ENCODE assay signal across 1 cellular context in genomic region chr1:16367258-16367967, GRCh38.
TF ChIP-seq lines count a peak whose summit lies in the region.

No MANE protein-coding gene starts in this region.

TF ChIP-seq in K562, 482 proteins besides CTCF, POLR2A, EP300 and RAD21 (continued from another document and continues in another):
- TF ChIP-seq, protein P1, sequence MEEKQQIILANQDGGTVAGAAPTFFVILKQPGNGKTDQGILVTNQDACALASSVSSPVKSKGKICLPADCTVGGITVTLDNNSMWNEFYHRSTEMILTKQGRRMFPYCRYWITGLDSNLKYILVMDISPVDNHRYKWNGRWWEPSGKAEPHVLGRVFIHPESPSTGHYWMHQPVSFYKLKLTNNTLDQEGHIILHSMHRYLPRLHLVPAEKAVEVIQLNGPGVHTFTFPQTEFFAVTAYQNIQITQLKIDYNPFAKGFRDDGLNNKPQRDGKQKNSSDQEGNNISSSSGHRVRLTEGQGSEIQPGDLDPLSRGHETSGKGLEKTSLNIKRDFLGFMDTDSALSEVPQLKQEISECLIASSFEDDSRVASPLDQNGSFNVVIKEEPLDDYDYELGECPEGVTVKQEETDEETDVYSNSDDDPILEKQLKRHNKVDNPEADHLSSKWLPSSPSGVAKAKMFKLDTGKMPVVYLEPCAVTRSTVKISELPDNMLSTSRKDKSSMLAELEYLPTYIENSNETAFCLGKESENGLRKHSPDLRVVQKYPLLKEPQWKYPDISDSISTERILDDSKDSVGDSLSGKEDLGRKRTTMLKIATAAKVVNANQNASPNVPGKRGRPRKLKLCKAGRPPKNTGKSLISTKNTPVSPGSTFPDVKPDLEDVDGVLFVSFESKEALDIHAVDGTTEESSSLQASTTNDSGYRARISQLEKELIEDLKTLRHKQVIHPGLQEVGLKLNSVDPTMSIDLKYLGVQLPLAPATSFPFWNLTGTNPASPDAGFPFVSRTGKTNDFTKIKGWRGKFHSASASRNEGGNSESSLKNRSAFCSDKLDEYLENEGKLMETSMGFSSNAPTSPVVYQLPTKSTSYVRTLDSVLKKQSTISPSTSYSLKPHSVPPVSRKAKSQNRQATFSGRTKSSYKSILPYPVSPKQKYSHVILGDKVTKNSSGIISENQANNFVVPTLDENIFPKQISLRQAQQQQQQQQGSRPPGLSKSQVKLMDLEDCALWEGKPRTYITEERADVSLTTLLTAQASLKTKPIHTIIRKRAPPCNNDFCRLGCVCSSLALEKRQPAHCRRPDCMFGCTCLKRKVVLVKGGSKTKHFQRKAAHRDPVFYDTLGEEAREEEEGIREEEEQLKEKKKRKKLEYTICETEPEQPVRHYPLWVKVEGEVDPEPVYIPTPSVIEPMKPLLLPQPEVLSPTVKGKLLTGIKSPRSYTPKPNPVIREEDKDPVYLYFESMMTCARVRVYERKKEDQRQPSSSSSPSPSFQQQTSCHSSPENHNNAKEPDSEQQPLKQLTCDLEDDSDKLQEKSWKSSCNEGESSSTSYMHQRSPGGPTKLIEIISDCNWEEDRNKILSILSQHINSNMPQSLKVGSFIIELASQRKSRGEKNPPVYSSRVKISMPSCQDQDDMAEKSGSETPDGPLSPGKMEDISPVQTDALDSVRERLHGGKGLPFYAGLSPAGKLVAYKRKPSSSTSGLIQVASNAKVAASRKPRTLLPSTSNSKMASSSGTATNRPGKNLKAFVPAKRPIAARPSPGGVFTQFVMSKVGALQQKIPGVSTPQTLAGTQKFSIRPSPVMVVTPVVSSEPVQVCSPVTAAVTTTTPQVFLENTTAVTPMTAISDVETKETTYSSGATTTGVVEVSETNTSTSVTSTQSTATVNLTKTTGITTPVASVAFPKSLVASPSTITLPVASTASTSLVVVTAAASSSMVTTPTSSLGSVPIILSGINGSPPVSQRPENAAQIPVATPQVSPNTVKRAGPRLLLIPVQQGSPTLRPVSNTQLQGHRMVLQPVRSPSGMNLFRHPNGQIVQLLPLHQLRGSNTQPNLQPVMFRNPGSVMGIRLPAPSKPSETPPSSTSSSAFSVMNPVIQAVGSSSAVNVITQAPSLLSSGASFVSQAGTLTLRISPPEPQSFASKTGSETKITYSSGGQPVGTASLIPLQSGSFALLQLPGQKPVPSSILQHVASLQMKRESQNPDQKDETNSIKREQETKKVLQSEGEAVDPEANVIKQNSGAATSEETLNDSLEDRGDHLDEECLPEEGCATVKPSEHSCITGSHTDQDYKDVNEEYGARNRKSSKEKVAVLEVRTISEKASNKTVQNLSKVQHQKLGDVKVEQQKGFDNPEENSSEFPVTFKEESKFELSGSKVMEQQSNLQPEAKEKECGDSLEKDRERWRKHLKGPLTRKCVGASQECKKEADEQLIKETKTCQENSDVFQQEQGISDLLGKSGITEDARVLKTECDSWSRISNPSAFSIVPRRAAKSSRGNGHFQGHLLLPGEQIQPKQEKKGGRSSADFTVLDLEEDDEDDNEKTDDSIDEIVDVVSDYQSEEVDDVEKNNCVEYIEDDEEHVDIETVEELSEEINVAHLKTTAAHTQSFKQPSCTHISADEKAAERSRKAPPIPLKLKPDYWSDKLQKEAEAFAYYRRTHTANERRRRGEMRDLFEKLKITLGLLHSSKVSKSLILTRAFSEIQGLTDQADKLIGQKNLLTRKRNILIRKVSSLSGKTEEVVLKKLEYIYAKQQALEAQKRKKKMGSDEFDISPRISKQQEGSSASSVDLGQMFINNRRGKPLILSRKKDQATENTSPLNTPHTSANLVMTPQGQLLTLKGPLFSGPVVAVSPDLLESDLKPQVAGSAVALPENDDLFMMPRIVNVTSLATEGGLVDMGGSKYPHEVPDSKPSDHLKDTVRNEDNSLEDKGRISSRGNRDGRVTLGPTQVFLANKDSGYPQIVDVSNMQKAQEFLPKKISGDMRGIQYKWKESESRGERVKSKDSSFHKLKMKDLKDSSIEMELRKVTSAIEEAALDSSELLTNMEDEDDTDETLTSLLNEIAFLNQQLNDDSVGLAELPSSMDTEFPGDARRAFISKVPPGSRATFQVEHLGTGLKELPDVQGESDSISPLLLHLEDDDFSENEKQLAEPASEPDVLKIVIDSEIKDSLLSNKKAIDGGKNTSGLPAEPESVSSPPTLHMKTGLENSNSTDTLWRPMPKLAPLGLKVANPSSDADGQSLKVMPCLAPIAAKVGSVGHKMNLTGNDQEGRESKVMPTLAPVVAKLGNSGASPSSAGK (IDR thresholded peaks at IDR 0.05), result peak; percentile 50; the same call in 1 of the 2 replicates
- no peak for TF ChIP-seq MEF2A (IDR thresholded peaks at IDR 0.05; ENCODE audit: control insufficient read depth, low read depth, low read length)
- no peak for TF ChIP-seq KLF16 (IDR thresholded peaks at IDR 0.05)
- no peak; the same call in 1 of the 2 replicates for TF ChIP-seq JUN (IDR thresholded peaks at IDR 0.05; ENCODE audit: borderline replicate concordance, low read depth, low read length)
- TF ChIP-seq JUN (CRISPR knock-in tag; IDR thresholded peaks at IDR 0.05; ENCODE audit: borderline replicate concordance), result peak; percentile 89; the same call in 1 of the 2 replicates
- no peak for TF ChIP-seq BMI1 (IDR thresholded peaks at IDR 0.05; ENCODE audit: low read length)
- peak; percentile 85 for TF ChIP-seq POLR2AphosphoS5 (IDR thresholded peaks at IDR 0.05; ENCODE audit: control insufficient read depth, insufficient read depth, low read depth, low read length)
- TF ChIP-seq, protein P2, sequence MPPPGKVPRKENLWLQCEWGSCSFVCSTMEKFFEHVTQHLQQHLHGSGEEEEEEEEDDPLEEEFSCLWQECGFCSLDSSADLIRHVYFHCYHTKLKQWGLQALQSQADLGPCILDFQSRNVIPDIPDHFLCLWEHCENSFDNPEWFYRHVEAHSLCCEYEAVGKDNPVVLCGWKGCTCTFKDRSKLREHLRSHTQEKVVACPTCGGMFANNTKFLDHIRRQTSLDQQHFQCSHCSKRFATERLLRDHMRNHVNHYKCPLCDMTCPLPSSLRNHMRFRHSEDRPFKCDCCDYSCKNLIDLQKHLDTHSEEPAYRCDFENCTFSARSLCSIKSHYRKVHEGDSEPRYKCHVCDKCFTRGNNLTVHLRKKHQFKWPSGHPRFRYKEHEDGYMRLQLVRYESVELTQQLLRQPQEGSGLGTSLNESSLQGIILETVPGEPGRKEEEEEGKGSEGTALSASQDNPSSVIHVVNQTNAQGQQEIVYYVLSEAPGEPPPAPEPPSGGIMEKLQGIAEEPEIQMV (tag; conservative IDR thresholded peaks at IDR 0.05; ENCODE audit: low read depth), result no peak
- no peak for TF ChIP-seq E4F1 (CRISPR knock-in tag; IDR thresholded peaks at IDR 0.05; ENCODE audit: borderline replicate concordance)
- TF ChIP-seq, protein P3, sequence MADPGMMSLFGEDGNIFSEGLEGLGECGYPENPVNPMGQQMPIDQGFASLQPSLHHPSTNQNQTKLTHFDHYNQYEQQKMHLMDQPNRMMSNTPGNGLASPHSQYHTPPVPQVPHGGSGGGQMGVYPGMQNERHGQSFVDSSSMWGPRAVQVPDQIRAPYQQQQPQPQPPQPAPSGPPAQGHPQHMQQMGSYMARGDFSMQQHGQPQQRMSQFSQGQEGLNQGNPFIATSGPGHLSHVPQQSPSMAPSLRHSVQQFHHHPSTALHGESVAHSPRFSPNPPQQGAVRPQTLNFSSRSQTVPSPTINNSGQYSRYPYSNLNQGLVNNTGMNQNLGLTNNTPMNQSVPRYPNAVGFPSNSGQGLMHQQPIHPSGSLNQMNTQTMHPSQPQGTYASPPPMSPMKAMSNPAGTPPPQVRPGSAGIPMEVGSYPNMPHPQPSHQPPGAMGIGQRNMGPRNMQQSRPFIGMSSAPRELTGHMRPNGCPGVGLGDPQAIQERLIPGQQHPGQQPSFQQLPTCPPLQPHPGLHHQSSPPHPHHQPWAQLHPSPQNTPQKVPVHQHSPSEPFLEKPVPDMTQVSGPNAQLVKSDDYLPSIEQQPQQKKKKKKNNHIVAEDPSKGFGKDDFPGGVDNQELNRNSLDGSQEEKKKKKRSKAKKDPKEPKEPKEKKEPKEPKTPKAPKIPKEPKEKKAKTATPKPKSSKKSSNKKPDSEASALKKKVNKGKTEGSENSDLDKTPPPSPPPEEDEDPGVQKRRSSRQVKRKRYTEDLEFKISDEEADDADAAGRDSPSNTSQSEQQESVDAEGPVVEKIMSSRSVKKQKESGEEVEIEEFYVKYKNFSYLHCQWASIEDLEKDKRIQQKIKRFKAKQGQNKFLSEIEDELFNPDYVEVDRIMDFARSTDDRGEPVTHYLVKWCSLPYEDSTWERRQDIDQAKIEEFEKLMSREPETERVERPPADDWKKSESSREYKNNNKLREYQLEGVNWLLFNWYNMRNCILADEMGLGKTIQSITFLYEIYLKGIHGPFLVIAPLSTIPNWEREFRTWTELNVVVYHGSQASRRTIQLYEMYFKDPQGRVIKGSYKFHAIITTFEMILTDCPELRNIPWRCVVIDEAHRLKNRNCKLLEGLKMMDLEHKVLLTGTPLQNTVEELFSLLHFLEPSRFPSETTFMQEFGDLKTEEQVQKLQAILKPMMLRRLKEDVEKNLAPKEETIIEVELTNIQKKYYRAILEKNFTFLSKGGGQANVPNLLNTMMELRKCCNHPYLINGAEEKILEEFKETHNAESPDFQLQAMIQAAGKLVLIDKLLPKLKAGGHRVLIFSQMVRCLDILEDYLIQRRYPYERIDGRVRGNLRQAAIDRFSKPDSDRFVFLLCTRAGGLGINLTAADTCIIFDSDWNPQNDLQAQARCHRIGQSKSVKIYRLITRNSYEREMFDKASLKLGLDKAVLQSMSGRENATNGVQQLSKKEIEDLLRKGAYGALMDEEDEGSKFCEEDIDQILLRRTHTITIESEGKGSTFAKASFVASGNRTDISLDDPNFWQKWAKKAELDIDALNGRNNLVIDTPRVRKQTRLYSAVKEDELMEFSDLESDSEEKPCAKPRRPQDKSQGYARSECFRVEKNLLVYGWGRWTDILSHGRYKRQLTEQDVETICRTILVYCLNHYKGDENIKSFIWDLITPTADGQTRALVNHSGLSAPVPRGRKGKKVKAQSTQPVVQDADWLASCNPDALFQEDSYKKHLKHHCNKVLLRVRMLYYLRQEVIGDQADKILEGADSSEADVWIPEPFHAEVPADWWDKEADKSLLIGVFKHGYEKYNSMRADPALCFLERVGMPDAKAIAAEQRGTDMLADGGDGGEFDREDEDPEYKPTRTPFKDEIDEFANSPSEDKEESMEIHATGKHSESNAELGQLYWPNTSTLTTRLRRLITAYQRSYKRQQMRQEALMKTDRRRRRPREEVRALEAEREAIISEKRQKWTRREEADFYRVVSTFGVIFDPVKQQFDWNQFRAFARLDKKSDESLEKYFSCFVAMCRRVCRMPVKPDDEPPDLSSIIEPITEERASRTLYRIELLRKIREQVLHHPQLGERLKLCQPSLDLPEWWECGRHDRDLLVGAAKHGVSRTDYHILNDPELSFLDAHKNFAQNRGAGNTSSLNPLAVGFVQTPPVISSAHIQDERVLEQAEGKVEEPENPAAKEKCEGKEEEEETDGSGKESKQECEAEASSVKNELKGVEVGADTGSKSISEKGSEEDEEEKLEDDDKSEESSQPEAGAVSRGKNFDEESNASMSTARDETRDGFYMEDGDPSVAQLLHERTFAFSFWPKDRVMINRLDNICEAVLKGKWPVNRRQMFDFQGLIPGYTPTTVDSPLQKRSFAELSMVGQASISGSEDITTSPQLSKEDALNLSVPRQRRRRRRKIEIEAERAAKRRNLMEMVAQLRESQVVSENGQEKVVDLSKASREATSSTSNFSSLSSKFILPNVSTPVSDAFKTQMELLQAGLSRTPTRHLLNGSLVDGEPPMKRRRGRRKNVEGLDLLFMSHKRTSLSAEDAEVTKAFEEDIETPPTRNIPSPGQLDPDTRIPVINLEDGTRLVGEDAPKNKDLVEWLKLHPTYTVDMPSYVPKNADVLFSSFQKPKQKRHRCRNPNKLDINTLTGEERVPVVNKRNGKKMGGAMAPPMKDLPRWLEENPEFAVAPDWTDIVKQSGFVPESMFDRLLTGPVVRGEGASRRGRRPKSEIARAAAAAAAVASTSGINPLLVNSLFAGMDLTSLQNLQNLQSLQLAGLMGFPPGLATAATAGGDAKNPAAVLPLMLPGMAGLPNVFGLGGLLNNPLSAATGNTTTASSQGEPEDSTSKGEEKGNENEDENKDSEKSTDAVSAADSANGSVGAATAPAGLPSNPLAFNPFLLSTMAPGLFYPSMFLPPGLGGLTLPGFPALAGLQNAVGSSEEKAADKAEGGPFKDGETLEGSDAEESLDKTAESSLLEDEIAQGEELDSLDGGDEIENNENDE (IDR thresholded peaks at IDR 0.05; ENCODE audit: low read depth, low read length), result no peak
- TF ChIP-seq TGIF2 (CRISPR knock-in tag; IDR thresholded peaks at IDR 0.05), result peak; percentile 84; the same call in 1 of the 2 replicates
- TF ChIP-seq STAG1 (CRISPR knock-in tag; IDR thresholded peaks at IDR 0.05; ENCODE audit: borderline replicate concordance), result no peak
- TF ChIP-seq, protein P4, sequence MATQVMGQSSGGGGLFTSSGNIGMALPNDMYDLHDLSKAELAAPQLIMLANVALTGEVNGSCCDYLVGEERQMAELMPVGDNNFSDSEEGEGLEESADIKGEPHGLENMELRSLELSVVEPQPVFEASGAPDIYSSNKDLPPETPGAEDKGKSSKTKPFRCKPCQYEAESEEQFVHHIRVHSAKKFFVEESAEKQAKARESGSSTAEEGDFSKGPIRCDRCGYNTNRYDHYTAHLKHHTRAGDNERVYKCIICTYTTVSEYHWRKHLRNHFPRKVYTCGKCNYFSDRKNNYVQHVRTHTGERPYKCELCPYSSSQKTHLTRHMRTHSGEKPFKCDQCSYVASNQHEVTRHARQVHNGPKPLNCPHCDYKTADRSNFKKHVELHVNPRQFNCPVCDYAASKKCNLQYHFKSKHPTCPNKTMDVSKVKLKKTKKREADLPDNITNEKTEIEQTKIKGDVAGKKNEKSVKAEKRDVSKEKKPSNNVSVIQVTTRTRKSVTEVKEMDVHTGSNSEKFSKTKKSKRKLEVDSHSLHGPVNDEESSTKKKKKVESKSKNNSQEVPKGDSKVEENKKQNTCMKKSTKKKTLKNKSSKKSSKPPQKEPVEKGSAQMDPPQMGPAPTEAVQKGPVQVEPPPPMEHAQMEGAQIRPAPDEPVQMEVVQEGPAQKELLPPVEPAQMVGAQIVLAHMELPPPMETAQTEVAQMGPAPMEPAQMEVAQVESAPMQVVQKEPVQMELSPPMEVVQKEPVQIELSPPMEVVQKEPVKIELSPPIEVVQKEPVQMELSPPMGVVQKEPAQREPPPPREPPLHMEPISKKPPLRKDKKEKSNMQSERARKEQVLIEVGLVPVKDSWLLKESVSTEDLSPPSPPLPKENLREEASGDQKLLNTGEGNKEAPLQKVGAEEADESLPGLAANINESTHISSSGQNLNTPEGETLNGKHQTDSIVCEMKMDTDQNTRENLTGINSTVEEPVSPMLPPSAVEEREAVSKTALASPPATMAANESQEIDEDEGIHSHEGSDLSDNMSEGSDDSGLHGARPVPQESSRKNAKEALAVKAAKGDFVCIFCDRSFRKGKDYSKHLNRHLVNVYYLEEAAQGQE (CRISPR knock-in tag; IDR thresholded peaks at IDR 0.05; ENCODE audit: low read depth), result peak; percentile 76
- 0 out of 4 replicates have a peak, but pooled peaks of 1 of the 2 experiments have one; percentile 47 for TF ChIP-seq TEAD1 (CRISPR knock-in tag; IDR thresholded peaks at IDR 0.05)
- no peak for TF ChIP-seq ZNF408 (CRISPR knock-in tag; IDR thresholded peaks at IDR 0.05; ENCODE audit: low read depth)
- no peak for TF ChIP-seq RBM25 (IDR thresholded peaks at IDR 0.05; ENCODE audit: low read depth, low read length, severe bottlenecking)
- peak; percentile 56 for TF ChIP-seq XRCC5 (IDR thresholded peaks at IDR 0.05; ENCODE audit: low read depth, low read length)
